ENCODE assay signal across 14 cellular contexts in genomic region chr2:181231151-181231550, GRCh38.
DNase-seq lines count a peak whose midpoint lies in the region; ATAC-seq, FAIRE-seq and TF ChIP-seq lines count a peak whose summit lies in the region.
"Had no signal": no experiment of that assay in that cellular context is flagged by ENCODE, and none has a peak within 500 bp of the region (broad histone marks: within the 10 kb centered on the region; RNA-seq: fewer than 3 reads in every experiment).

No MANE protein-coding gene starts in this region.

- no peaks in the 10 kb centered on the region for H3K4me1 ChIP-seq in foreskin keratinocyte
- H3K4me1 ChIP-seq: vagina had no signal

- no peak overlapping the region for H3K27ac ChIP-seq in foreskin keratinocyte
- H3K27ac ChIP-seq: RWPE1, vagina had no signal

- no peaks in the 10 kb centered on the region for H3K27me3 ChIP-seq in foreskin keratinocyte
- H3K27me3 ChIP-seq: vagina had no signal

- peak; percentile 37 for TF ChIP-seq CTCF in foreskin keratinocyte (conservative IDR thresholded peaks at IDR 0.05)

- peak; percentile 70 for ATAC-seq in foreskin keratinocyte
- no peak for ATAC-seq in GM21423 (IDR thresholded peaks at IDR 0.05; ENCODE audit: unreplicated experiment)
- no peak for ATAC-seq in GM19397 (IDR thresholded peaks at IDR 0.05; ENCODE audit: unreplicated experiment)
- ATAC-seq: sciatic nerve had no signal

- FAIRE-seq in GM19239 (lab: Jason Lieb, UNC) = peak; percentile 68

- DNase-seq in NCI-H82 (lab: John Stamatoyannopoulos, UW) (peak; percentile 15), NCI-H82 treated with DMSO at 0.1 percent for 48 hours (lab: John Stamatoyannopoulos, UW; ENCODE audit: unreplicated experiment) (no peak), GM19239 (ENCODE audit: insufficient read length, low spot score) (no peak), RPMI7951 (ENCODE audit: low read depth) (peak; percentile 17), foreskin keratinocyte (peak in 1 of 2 donors; percentile 29)
- DNase-seq in stimulated activated CD4-positive, alpha-beta T cell treated with anti-CD3 and anti-CD28 coated beads, Interleukin-4, amount 100 ng/mL, for 24 hours = no peak
- DNase-seq: central memory CD4-positive, alpha-beta T cell; NCI-H1048; NCI-H2081 had no signal

Comparison
In these comparisons a context has a peak if more than half of its experiments do, and no peak if none do; other contexts are left out.
1. DNase-seq: peak in NCI-H82 (single experiment) and RPMI7951 (single experiment); none in NCI-H82 treated with DMSO at 0.1 percent for 48 hours (single experiment), GM19239 (single experiment) and stimulated activated CD4-positive, alpha-beta T cell treated with anti-CD3 and anti-CD28 coated beads, Interleukin-4, amount 100 ng/mL, for 24 hours (single experiment).